8 cellular contexts compared by ENCODE assay signal in the genomic region with DNA sequence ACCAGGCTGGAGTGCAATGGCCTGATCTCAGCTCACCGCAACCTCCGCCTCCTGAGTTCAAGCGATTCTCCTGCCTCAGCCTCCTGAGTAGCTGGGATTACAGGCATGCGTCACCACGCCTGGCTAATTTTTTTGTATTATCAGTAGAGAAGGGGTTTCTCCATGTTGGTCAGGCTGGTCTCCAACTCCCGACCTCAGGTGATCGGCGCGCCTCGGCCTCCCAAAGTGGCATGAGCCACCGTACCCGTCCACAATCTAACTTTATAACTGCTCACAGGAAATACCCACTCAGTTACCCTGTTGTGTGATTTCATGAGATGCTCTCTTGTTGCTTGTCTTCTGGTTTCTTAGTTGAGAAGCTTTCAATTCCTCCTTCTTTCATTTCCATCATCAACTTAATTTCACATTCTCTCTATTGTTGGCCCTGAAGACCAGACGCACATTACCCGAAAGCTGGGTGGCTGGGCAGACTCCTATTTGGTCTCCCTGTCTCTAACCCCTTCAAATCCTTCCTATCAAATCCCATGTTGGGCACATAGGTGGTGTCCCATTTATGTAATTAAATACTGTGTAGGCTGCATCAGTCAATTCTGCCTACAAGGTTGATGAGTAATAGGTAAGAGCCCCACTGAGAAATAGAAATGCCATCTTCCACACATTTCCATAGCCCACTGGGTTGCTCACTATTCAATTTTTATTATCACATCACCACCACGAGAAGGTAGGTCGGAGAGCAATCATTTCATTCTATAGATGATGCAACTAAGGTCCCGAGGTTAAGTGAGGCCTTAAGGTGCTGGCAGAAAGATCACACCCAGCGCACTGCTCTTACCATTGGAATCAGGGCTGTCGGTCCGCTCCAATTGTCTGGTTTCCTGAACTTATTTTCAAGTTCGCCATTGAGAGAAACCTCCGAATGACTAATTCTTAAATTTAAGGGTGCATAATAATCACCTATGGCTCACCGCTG. TPM values are rescaled to one million over a fixed set of nuclear protein-coding genes. Genes with fewer than 3 reads are reported as not detected.
DNase-seq lines count a peak whose midpoint lies in the region; ATAC-seq and TF ChIP-seq lines count a peak whose summit lies in the region.

No MANE protein-coding gene starts in this region.

- BruUV-seq in A673 (replicated peaks; lab: Mats Ljungman, UMichigan) (TSS peak; percentile 69), HCT116 (replicated peaks; lab: Mats Ljungman, UMichigan) (TSS peak; percentile 75)

- CTCF ChIA-PET in A673 (lab: Charles Lee): interaction anchor here (1.0 kb wide), 1 partner anchor 86 kb away, joined by 5 read pairs; the partner anchor contains the start of gene CFAP58
- CTCF ChIA-PET in HCT116 (lab: Charles Lee): interaction anchor here (1.7 kb wide), 1 partner anchor 86 kb away, joined by 5 read pairs; the partner anchor contains the start of gene CFAP58

- H3K9me2 ChIP-seq in HCT116 (ENCODE audit: insufficient read depth): no peaks in the 10 kb centered on the region; the same call in 1 of the 2 replicates

- H3K4me2 ChIP-seq in HCT116 (ENCODE audit: low read length): peak overlapping the region; percentile 81

- RAD21 ChIA-PET in HCT116 (lab: Charles Lee; ENCODE audit: low non-redundant PET in 1 of 2, low total read pairs in 2 of 2, uncharacterized antibody in 2 of 2, unreplicated experiment in 2 of 2): no interaction called here

- H2AFZ ChIP-seq in HCT116 (ENCODE audit: low read depth, low read length, poor library complexity, severe bottlenecking): no peak overlapping the region

- TF ChIP-seq RAD21 in HCT116 (IDR thresholded peaks at IDR 0.05; ENCODE audit: low read depth): no peak

- H3K36me3 ChIP-seq in A673 (ENCODE audit: insufficient read depth, low read length, poor library complexity, severe bottlenecking) (peaks cover 48% of the 10 kb centered on the region), HCT116 (ENCODE audit: control insufficient read depth in 1 of 2, insufficient read depth in 2 of 2, low read length in 2 of 2) (peaks cover 43% of the 10 kb centered on the region in 2 experiments)

- no peak for DNase-seq in A673 (ENCODE audit: low spot score)
- no peak for DNase-seq in HCT116 (ENCODE audit: low read depth, low spot score)
- DNase-seq in activated T-helper 9 cell treated with anti-CD3 and anti-CD28 coated beads, Interleukin-2, amount 50 U/mL, for 16 hours (ENCODE audit: low read depth): peak; percentile 21
- DNase-seq in stimulated activated CD4-positive, alpha-beta T cell treated with anti-CD3 and anti-CD28 coated beads, Interleukin-1b, Interleukin-23, amount 100 ng/mL, for 48 hours: peak; percentile 59
- DNase-seq in HuH-7.5 (ENCODE audit: low spot score): no peak

- H3K4me3 ChIP-seq in A673 (ENCODE audit: low read depth, low read length, poor library complexity, severe bottlenecking) (peak overlapping the region; percentile 68), HCT116 (replicated peaks in 1 of 2; ENCODE audit: low read depth in 1 of 2, low read length in 2 of 2) (peak overlapping the region; percentile 79 to 81), iPS-11a (ENCODE audit: low read depth, low read length) (peak overlapping the region; percentile 94)

- H3K9me3 ChIP-seq in A673 (ENCODE audit: low read depth, low read length, poor library complexity, severe bottlenecking) (no peaks in the 10 kb centered on the region), HCT116 (ENCODE audit: control insufficient read depth in 1 of 2, insufficient read depth in 1 of 2, low read depth in 1 of 2, low read length in 2 of 2) (no peaks in the 10 kb centered on the region)

- H3K9ac ChIP-seq in HCT116 (ENCODE audit: low read length): peak overlapping the region; percentile 83

- ATAC-seq in HCT116 (peak; percentile 5), HG02763 (IDR thresholded peaks at IDR 0.05; ENCODE audit: unreplicated experiment) (no peak), GM18868 (IDR thresholded peaks at IDR 0.05; ENCODE audit: unreplicated experiment) (no peak)

- H3K4me1 ChIP-seq in A673 (ENCODE audit: insufficient read depth, low read length, poor library complexity, severe bottlenecking): peaks cover 11% of the 10 kb centered on the region
- H3K4me1 ChIP-seq in HCT116 (ENCODE audit: control insufficient read depth in 1 of 2, insufficient read depth in 2 of 2, low read length in 2 of 2): peaks cover 4 to 19% of the 10 kb centered on the region in 2 experiments; a peak in 3 of 4 replicates

- intact Hi-C loops in A673 (cut with micrococcal nuclease; ENCODE audit: unreplicated experiment) (loop anchor here (5.0 kb wide), 1 partner anchor 381 kb away; no protein-coding TSS in a partner anchor), HCT116 (cut with micrococcal nuclease) (loop anchor here (5.0 kb wide), 1 partner anchor 146 kb away; the partner anchor contains the start of gene SFR1)

- POLR2A ChIA-PET in A673 (lab: Charles Lee; ENCODE audit: low non-redundant PET) (interaction anchor here (0.6 kb wide), 1 partner anchor 169 kb away, joined by 3 read pairs; no protein-coding TSS in a partner anchor), HCT116 (lab: Charles Lee) (interaction anchor here (0.6 to 1.7 kb wide), 14 partner anchors 12 to 380 kb away, joined by 3 to 14 read pairs (median 3); partner anchors contain the start of genes CFAP58, GSTO1, ITPRIP and SFR1)

- 0 out of 2 replicates have a peak, but pooled peaks cover 9% of the 10 kb centered on the region for H4K20me1 ChIP-seq in HCT116 (ENCODE audit: insufficient read depth)

- H3K27me3 ChIP-seq in A673 (replicated peaks; ENCODE audit: insufficient read depth, low read depth, low read length, poor library complexity) (no peaks in the 10 kb centered on the region), HCT116 (ENCODE audit: insufficient read depth, low read length) (no peaks in the 10 kb centered on the region)

- peaks cover 57% of the 10 kb centered on the region for H3K79me2 ChIP-seq in HCT116 (ENCODE audit: insufficient read depth, low read length)

- TF ChIP-seq POLR2A in HCT116 (IDR thresholded peaks at IDR 0.05; ENCODE audit: borderline replicate concordance, extremely low read depth, insufficient read depth, insufficient read length): no peak

- TF ChIP-seq CTCF in A673 (conservative IDR thresholded peaks at IDR 0.05; ENCODE audit: low read depth, low read length): no peak
- TF ChIP-seq CTCF in HCT116 (IDR thresholded peaks at IDR 0.05 in 2 of 3, conservative IDR thresholded peaks at IDR 0.05 in 1 of 3; ENCODE audit: borderline replicate concordance in 1 of 3, insufficient read depth in 1 of 3, low read depth in 2 of 3, low read length in 2 of 3): no peak

- H3K27ac ChIP-seq in A673 (ENCODE audit: low read depth, low read length, poor library complexity, severe bottlenecking): peak overlapping the region; percentile 81
- peak overlapping the region; percentile 50 for H3K27ac ChIP-seq in HCT116 (ENCODE audit: low read depth, low read length)

TF ChIP-seq in HCT116, 20 proteins besides CTCF, POLR2A, EP300 and RAD21:
- TF ChIP-seq ZNF274 (IDR thresholded peaks at IDR 0.05; ENCODE audit: low read depth, low read length) (no peak), MAX (IDR thresholded peaks at IDR 0.05) (no peak), SRF (IDR thresholded peaks at IDR 0.05; ENCODE audit: low read depth) (no peak), ELF1 (IDR thresholded peaks at IDR 0.05; ENCODE audit: borderline replicate concordance, low read depth) (no peak), CBX3 (IDR thresholded peaks at IDR 0.05; ENCODE audit: low read depth) (no peak), CEBPB (IDR thresholded peaks at IDR 0.05; ENCODE audit: low read depth) (no peak)

RNA-seq across cellular contexts. Expression of gene GSTO2, which starts 1.0 kb away (rescaled TPM):
- total RNA-seq in A673 (2021): 0.26 and 1.4 TPM in 2 replicates
- 115 TPM for total RNA-seq in HCT116 (2021; ENCODE audit: unreplicated experiment)
- 104 and 131 TPM in 2 replicates for polyA plus RNA-seq in HCT116 (2012)

RNA-seq across cellular contexts. Expression of gene GSTO1, which starts 13.3 kb away (rescaled TPM):
- total RNA-seq in A673 (2021): 123 and 126 TPM in 2 replicates
- 179 TPM for total RNA-seq in HCT116 (2021; ENCODE audit: unreplicated experiment)
- 130 and 156 TPM in 2 replicates for polyA plus RNA-seq in HCT116 (2012)

RNA-seq across cellular contexts. Expression of gene CFAP43, which starts 35.8 kb away (rescaled TPM):
- 0.13 and 0.35 TPM in 2 replicates for total RNA-seq in A673 (2021)
- total RNA-seq in HCT116 (2021; ENCODE audit: unreplicated experiment): 4.0 TPM
- 0.65 and 1.5 TPM in 2 replicates for polyA plus RNA-seq in HCT116 (2012)

Comparison
In these comparisons a context has a peak if more than half of its experiments do, and no peak if none do; other contexts are left out.
1. DNase-seq: peak in activated T-helper 9 cell treated with anti-CD3 and anti-CD28 coated beads, Interleukin-2, amount 50 U/mL, for 16 hours (single experiment) and stimulated activated CD4-positive, alpha-beta T cell treated with anti-CD3 and anti-CD28 coated beads, Interleukin-1b, Interleukin-23, amount 100 ng/mL, for 48 hours (single experiment); none in A673 (single experiment), HCT116 (single experiment) and HuH-7.5 (single experiment).
2. RNA of gene GSTO2, which starts 1.0 kb away (total RNA-seq): 115 TPM in HCT116 (single experiment); 0.26 to 1.4 TPM in A673; every median in the first group is over 10 times any median in the second.
3. Peak in every context shown above with its lines, with median percentiles within 50 percentile points of each other: H3K4me3 ChIP-seq.